ENCODE assay signal across 8 cellular contexts in genomic region chr12:14416658-14417057, GRCh38. TPM values are rescaled to one million over a fixed set of nuclear protein-coding genes. Genes with fewer than 3 reads are reported as not detected.
A peak's percentile ranks its signal among the peaks of the same experiment; 100 is the strongest.
DNase-seq lines count a peak whose midpoint lies in the region; ATAC-seq, FAIRE-seq and TF ChIP-seq lines count a peak whose summit lies in the region.

No MANE protein-coding gene starts in this region.

- no peak for FAIRE-seq in bronchial epithelial cell (lab: Jason Lieb, UNC)

- peaks cover 1% of the 10 kb centered on the region for H3K36me3 ChIP-seq in bronchial epithelial cell (ENCODE audit: control insufficient read depth, insufficient read depth, low read length)
- H3K36me3 ChIP-seq in upper lobe of right lung = peaks cover 5% of the 10 kb centered on the region

- intact Hi-C loops in upper lobe of right lung (cut with DNase I) = no loop called here

- peak; percentile 7 for TF ChIP-seq CTCF in bronchial epithelial cell (IDR thresholded peaks at IDR 0.05; ENCODE audit: insufficient read depth, low read length, severe bottlenecking)
- peak; percentile 14 for TF ChIP-seq CTCF in upper lobe of right lung (IDR thresholded peaks at IDR 0.05)

- peak; percentile 48 for ATAC-seq in upper lobe of right lung
- ATAC-seq in HG02588 (IDR thresholded peaks at IDR 0.05; ENCODE audit: unreplicated experiment) = no peak

- peaks cover 31% of the 10 kb centered on the region for H3K4me1 ChIP-seq in upper lobe of right lung

- no peaks in the 10 kb centered on the region for H3K9me3 ChIP-seq in upper lobe of right lung

- H3K4me3 ChIP-seq in bronchial epithelial cell (ENCODE audit: low read depth, low read length) (no peak overlapping the region), upper lobe of right lung (no peak overlapping the region)

- peak; percentile 17 for DNase-seq in stimulated activated CD4-positive, alpha-beta T cell treated with anti-CD3 and anti-CD28 coated beads, Interleukin-1b, Interleukin-23, amount 100 ng/mL, for 48 hours
- DNase-seq in stimulated activated CD4-positive, alpha-beta T cell treated with anti-CD3 and anti-CD28 coated beads, Interleukin-2, amount 100 ng/mL, for 48 hours = no peak
- peak; percentile 14 for DNase-seq in NCI-H774 (lab: John Stamatoyannopoulos, UW)
- peak; percentile 84 for DNase-seq in bronchial epithelial cell (ENCODE audit: low read depth)
- peak; percentile 53 for DNase-seq in kidney tubule cell (ENCODE audit: low spot score)
- no peak for DNase-seq in upper lobe of right lung
- DNase-seq in NCI-H187 (lab: John Stamatoyannopoulos, UW) = no peak

- no peaks in the 10 kb centered on the region for H3K27me3 ChIP-seq in bronchial epithelial cell (ENCODE audit: control insufficient read depth, insufficient read depth, low read length)
- H3K27me3 ChIP-seq in upper lobe of right lung = no peaks in the 10 kb centered on the region

- H3K27ac ChIP-seq in upper lobe of right lung = no peak overlapping the region

RNA-seq across cellular contexts. Expression of gene ATF7IP, which starts 51.2 kb away (rescaled TPM):
- total RNA-seq in bronchial epithelial cell (13.1 and 22.4 TPM in 2 replicates), upper lobe of right lung (64.0 TPM)

Comparison
In these comparisons a context has a peak if more than half of its experiments do, and no peak if none do; other contexts are left out.
1. DNase-seq: peak in stimulated activated CD4-positive, alpha-beta T cell treated with anti-CD3 and anti-CD28 coated beads, Interleukin-1b, Interleukin-23, amount 100 ng/mL, for 48 hours (single experiment), NCI-H774 (single experiment), bronchial epithelial cell (single experiment) and kidney tubule cell (single experiment); none in stimulated activated CD4-positive, alpha-beta T cell treated with anti-CD3 and anti-CD28 coated beads, Interleukin-2, amount 100 ng/mL, for 48 hours (0 of 2), upper lobe of right lung (single experiment) and NCI-H187 (0 of 2).